32 cellular contexts compared by ENCODE assay signal in the genomic region with DNA sequence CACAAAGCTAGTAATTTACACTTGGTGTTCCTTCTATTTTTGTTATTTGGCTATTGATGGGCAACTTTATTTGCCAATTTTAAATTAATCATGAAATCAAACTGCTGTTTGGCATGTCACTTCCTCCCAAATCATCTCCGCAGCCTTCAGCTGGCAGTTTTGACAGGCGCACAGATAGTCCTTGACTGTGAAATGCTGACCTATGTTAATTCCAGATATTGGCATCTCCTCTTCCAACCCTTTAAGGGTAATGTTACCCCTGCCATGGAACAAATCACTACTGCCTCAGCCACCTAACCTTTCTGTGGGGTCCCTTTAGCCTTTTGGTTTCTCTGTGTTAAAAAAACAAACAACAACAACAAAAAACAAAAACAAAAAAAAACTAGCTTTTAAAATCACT.
"Had no signal": no experiment of that assay in that cellular context is flagged by ENCODE, and none has a peak within 500 bp of the region (broad histone marks: within the 10 kb centered on the region; RNA-seq: fewer than 3 reads in every experiment).

No MANE protein-coding gene starts in this region.

- H3K36me3 ChIP-seq: adrenal gland, brain microvascular endothelial cell, breast epithelium had no signal

- H3K27ac ChIP-seq: adrenal gland, body of pancreas, brain microvascular endothelial cell, breast epithelium, VCaP had no signal

- H3K4me3 ChIP-seq: adrenal gland, body of pancreas, breast epithelium had no signal

- H3K4me1 ChIP-seq: adrenal gland, body of pancreas, breast epithelium had no signal

- ATAC-seq: activated CD8-positive, alpha-beta T cell treated with anti-CD3 and anti-CD28 coated beads for 36 hours; activated naive CD4-positive, alpha-beta T cell treated with anti-CD3 and anti-CD28 coated beads, Interleukin-2, amount 50 U/mL, for 72 hours; activated T-cell treated with anti-CD3 and anti-CD28 coated beads, Interleukin-2, amount 50 U/mL, for 4 hours; activated T-cell treated with anti-CD3 and anti-CD28 coated beads, Interleukin-2, amount 50 U/mL, for 72 hours; activated T-helper 17 cell treated with anti-CD3 and anti-CD28 coated beads, Interleukin-2, amount 50 U/mL, for 72 hours; body of pancreas had no signal

- FAIRE-seq: astrocyte had no signal

- H3K9me3 ChIP-seq: body of pancreas, breast epithelium had no signal

- DNase-seq: activated B cell treated with CpG ODN at 0.5 μM for 24 hours; activated CD4-positive, alpha-beta memory T cell treated with anti-CD3 and anti-CD28 coated beads for 36 hours; activated CD4-positive, alpha-beta T cell treated with anti-CD3 and anti-CD28 coated beads for 4 hours; activated CD4-positive, alpha-beta T cell treated with anti-CD3 and anti-CD28 coated beads, Interleukin-2, amount 10 ng/mL, durations not matched to agents 24 days and 14 days; activated CD4-positive, alpha-beta T cell treated with anti-CD3 and anti-CD28 coated beads, Interleukin-2, amount 50 U/mL, for 1 hour; activated CD4-positive, alpha-beta T cell treated with anti-CD3 and anti-CD28 coated beads, Interleukin-2, amount 50 U/mL, for 4 hours; activated CD4-positive, CD25-positive, alpha-beta regulatory T cell treated with anti-CD3 and anti-CD28 coated beads, Interleukin-2, amount 50 U/mL, for 72 hours; activated CD8-positive, alpha-beta memory T cell treated with anti-CD3 and anti-CD28 coated beads, Interleukin-2, amount 50 U/mL, for 4 hours; activated CD8-positive, alpha-beta T cell treated with anti-CD3 and anti-CD28 coated beads for 36 hours; activated effector memory CD4-positive, alpha-beta T cell treated with anti-CD3 and anti-CD28 coated beads, Interleukin-2, amount 50 U/mL, for 16 hours; activated gamma-delta T cell treated with Interleukin-2 at 50 U/mL for 16 hours; activated naive CD4-positive, alpha-beta T cell; activated naive CD4-positive, alpha-beta T cell treated with anti-CD3 and anti-CD28 coated beads for 36 hours; activated naive CD4-positive, alpha-beta T cell treated with anti-CD3 and anti-CD28 coated beads, Interleukin-2, amount 50 U/mL, for 16 hours; activated naive CD8-positive, alpha-beta T cell treated with anti-CD3 and anti-CD28 coated beads for 36 hours; activated T-cell treated with anti-CD3 and anti-CD28 coated beads for 4 hours; activated T-cell treated with anti-CD3 and anti-CD28 coated beads, Interleukin-2, amount 50 U/mL, for 1 hour; activated T-cell treated with anti-CD3 and anti-CD28 coated beads, Interleukin-2, amount 50 U/mL, for 4 hours; activated T-cell treated with anti-CD3 and anti-CD28 coated beads, Interleukin-2, amount 50 U/mL, for 72 hours; adrenal gland; amniotic stem cell; aorta; body of pancreas; brain microvascular endothelial cell; central memory CD4-positive, alpha-beta T cell; T-helper 2 cell; T-helper 9 cell had no signal

- H3K27me3 ChIP-seq: adrenal gland, body of pancreas, brain microvascular endothelial cell, breast epithelium had no signal
